In the genomic region with DNA sequence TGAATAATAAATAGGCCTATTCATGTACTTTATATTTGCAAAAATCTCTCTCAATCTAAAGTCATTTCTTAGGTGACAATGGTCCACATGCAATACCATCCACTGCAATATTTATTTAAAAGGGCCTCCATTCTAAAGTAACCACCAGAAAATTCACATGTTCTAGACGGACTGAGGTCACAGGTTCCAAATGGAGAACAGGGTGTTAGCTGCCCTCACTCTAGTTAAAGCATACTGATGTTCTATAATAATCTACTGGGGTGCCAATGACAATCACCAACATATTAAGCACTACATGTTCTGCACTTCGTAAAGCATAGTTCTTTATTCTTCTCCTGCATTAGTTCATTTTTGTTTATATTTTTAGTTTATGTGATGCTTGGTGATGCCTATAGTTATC, we compare ENCODE assay signal across 9 cellular contexts. TPM values are rescaled to one million over a fixed set of nuclear protein-coding genes. Genes with fewer than 3 reads are reported as not detected.
A peak's percentile ranks its signal among the peaks of the same experiment; 100 is the strongest.
DNase-seq lines count a peak whose midpoint lies in the region; ATAC-seq and TF ChIP-seq lines count a peak whose summit lies in the region.
"Had no signal": no experiment of that assay in that cellular context is flagged by ENCODE, and none has a peak within 500 bp of the region (broad histone marks: within the 10 kb centered on the region; RNA-seq: fewer than 3 reads in every experiment).

No MANE protein-coding gene starts in this region.

- no peak for TF ChIP-seq RAD21 in liver (IDR thresholded peaks at IDR 0.05)

- 25% methylated on average over 2 of the region's 2 CpGs for whole genome bisulfite sequencing in right cardiac atrium
- 29% methylated on average over 2 of the region's 2 CpGs for whole genome bisulfite sequencing in liver

- H3K36me3 ChIP-seq in liver (ENCODE audit: control insufficient read depth in 4 of 4, insufficient read depth in 3 of 4, low read depth in 1 of 4, low read length in 3 of 4) = peaks cover 0 to 9% (median 5%) of the 10 kb centered on the region in 4 donors
- H3K36me3 ChIP-seq in uterus = no peaks in the 10 kb centered on the region

- ATAC-seq in right cardiac atrium = no peak
- ATAC-seq in Right ventricle myocardium inferior = no peak
- no peak for ATAC-seq in activated naive CD8-positive, alpha-beta T cell treated with anti-CD3 and anti-CD28 coated beads, Interleukin-2, amount 50 U/mL, for 24 hours
- ATAC-seq in HG03439 (IDR thresholded peaks at IDR 0.05; ENCODE audit: unreplicated experiment) = no peak

- no peak for TF ChIP-seq POLR2A in uterus (IDR thresholded peaks at IDR 0.05)

- H3K27ac ChIP-seq in right cardiac atrium (ENCODE audit: low read length) (no peak overlapping the region), liver (ENCODE audit: low read depth in 1 of 2, low read length in 2 of 2) (no peak overlapping the region), uterus (peak overlapping the region in 1 of 2 donors; percentile 88)

- H3K9me3 ChIP-seq in right cardiac atrium (ENCODE audit: control insufficient read depth, low read length) (no peaks in the 10 kb centered on the region), liver (ENCODE audit: control insufficient read depth in 4 of 4, low read length in 3 of 4) (no peaks in the 10 kb centered on the region), uterus (no peaks in the 10 kb centered on the region)
- H3K9me3 ChIP-seq: testis had no signal

- TF ChIP-seq CTCF in liver (IDR thresholded peaks at IDR 0.05; ENCODE audit: low read depth, low read length, missing input control) = no peak
- no peak for TF ChIP-seq CTCF in uterus (IDR thresholded peaks at IDR 0.05)

- H3K4me1 ChIP-seq in right cardiac atrium (ENCODE audit: control insufficient read depth, insufficient read depth, low read length) = peaks cover 2% of the 10 kb centered on the region
- H3K4me1 ChIP-seq in liver (ENCODE audit: control insufficient read depth in 4 of 4, insufficient read depth in 4 of 4, low read length in 3 of 4) = peaks cover 5 to 24% (median 13%) of the 10 kb centered on the region in 4 donors
- no peaks in the 10 kb centered on the region for H3K4me1 ChIP-seq in uterus

- peak overlapping the region; percentile 95 for H3K27ac Mint-ChIP-seq in activated naive CD8-positive, alpha-beta T cell treated with anti-CD3 and anti-CD28 coated beads, Interleukin-2, amount 50 U/mL, for 24 hours

- peaks cover 36% of the 10 kb centered on the region for H3K36me3 Mint-ChIP-seq in activated naive CD8-positive, alpha-beta T cell treated with anti-CD3 and anti-CD28 coated beads, Interleukin-2, amount 50 U/mL, for 24 hours (ENCODE audit: low read depth)

- H3K4me3 Mint-ChIP-seq in activated naive CD8-positive, alpha-beta T cell treated with anti-CD3 and anti-CD28 coated beads, Interleukin-2, amount 50 U/mL, for 24 hours = peak overlapping the region; percentile 95

- peaks cover 44% of the 10 kb centered on the region for H3K4me1 Mint-ChIP-seq in activated naive CD8-positive, alpha-beta T cell treated with anti-CD3 and anti-CD28 coated beads, Interleukin-2, amount 50 U/mL, for 24 hours

- no peak overlapping the region for H3K9ac ChIP-seq in liver (ENCODE audit: low read depth in 1 of 2, low read length in 2 of 2)

- no peaks in the 10 kb centered on the region for H3K27me3 ChIP-seq in right cardiac atrium (ENCODE audit: control insufficient read depth, insufficient read depth)
- no peaks in the 10 kb centered on the region for H3K27me3 ChIP-seq in liver (ENCODE audit: control insufficient read depth in 4 of 4, insufficient read depth in 4 of 4, low read length in 3 of 4)
- no peaks in the 10 kb centered on the region for H3K27me3 ChIP-seq in uterus
- H3K27me3 ChIP-seq: testis had no signal

- H3K9me3 Mint-ChIP-seq in activated naive CD8-positive, alpha-beta T cell treated with anti-CD3 and anti-CD28 coated beads, Interleukin-2, amount 50 U/mL, for 24 hours = no peaks in the 10 kb centered on the region

- DNase-seq in right cardiac atrium = no peak
- DNase-seq in Right ventricle myocardium inferior (ENCODE audit: missing footprints) = no peak
- DNase-seq in activated naive CD8-positive, alpha-beta T cell treated with anti-CD3 and anti-CD28 coated beads, Interleukin-2, amount 50 U/mL, for 24 hours = no peak
- DNase-seq in uterus = no peak
- no peak for DNase-seq in occipital lobe (lab: John Stamatoyannopoulos, UW)
- DNase-seq in SK-N-DZ (ENCODE audit: low spot score) = no peak
- DNase-seq: testis had no signal

- intact Hi-C loops in right cardiac atrium (cut with DNase I) = no loop called here
- intact Hi-C loops in Right ventricle myocardium inferior (cut with DNase I) = no loop called here
- intact Hi-C loops in uterus (cut with DNase I; ENCODE audit: low total_unique reads) = no loop called here

- H3K27me3 Mint-ChIP-seq in activated naive CD8-positive, alpha-beta T cell treated with anti-CD3 and anti-CD28 coated beads, Interleukin-2, amount 50 U/mL, for 24 hours = no peaks in the 10 kb centered on the region

- H3K4me3 ChIP-seq in right cardiac atrium (ENCODE audit: low read length) = peak overlapping the region; percentile 84
- H3K4me3 ChIP-seq in liver (ENCODE audit: low read depth in 1 of 3, low read length in 3 of 3) = peak overlapping the region; percentile 82 to 96 (median 90)
- H3K4me3 ChIP-seq in uterus = peak overlapping the region; percentile 61 to 90

TF ChIP-seq in liver, 16 proteins besides CTCF, POLR2A, EP300 and RAD21:
- TF ChIP-seq, protein P1, sequence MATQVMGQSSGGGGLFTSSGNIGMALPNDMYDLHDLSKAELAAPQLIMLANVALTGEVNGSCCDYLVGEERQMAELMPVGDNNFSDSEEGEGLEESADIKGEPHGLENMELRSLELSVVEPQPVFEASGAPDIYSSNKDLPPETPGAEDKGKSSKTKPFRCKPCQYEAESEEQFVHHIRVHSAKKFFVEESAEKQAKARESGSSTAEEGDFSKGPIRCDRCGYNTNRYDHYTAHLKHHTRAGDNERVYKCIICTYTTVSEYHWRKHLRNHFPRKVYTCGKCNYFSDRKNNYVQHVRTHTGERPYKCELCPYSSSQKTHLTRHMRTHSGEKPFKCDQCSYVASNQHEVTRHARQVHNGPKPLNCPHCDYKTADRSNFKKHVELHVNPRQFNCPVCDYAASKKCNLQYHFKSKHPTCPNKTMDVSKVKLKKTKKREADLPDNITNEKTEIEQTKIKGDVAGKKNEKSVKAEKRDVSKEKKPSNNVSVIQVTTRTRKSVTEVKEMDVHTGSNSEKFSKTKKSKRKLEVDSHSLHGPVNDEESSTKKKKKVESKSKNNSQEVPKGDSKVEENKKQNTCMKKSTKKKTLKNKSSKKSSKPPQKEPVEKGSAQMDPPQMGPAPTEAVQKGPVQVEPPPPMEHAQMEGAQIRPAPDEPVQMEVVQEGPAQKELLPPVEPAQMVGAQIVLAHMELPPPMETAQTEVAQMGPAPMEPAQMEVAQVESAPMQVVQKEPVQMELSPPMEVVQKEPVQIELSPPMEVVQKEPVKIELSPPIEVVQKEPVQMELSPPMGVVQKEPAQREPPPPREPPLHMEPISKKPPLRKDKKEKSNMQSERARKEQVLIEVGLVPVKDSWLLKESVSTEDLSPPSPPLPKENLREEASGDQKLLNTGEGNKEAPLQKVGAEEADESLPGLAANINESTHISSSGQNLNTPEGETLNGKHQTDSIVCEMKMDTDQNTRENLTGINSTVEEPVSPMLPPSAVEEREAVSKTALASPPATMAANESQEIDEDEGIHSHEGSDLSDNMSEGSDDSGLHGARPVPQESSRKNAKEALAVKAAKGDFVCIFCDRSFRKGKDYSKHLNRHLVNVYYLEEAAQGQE (IDR thresholded peaks at IDR 0.05) = no peak
- TF ChIP-seq TAF1 (conservative IDR thresholded peaks at IDR 0.05) (no peak), YY1 (IDR thresholded peaks at IDR 0.05) (no peak), FOXA1 (IDR thresholded peaks at IDR 0.05) (no peak), FOXA2 (IDR thresholded peaks at IDR 0.05) (no peak), HNF4A (conservative IDR thresholded peaks at IDR 0.05) (no peak), EGR1 (IDR thresholded peaks at IDR 0.05; ENCODE audit: low read depth in 2 of 2) (no peak), HNF4G (IDR thresholded peaks at IDR 0.05) (no peak), GABPA (IDR thresholded peaks at IDR 0.05 in 1 of 2, conservative IDR thresholded peaks at IDR 0.05 in 1 of 2) (no peak)
- TF ChIP-seq, protein P2, sequence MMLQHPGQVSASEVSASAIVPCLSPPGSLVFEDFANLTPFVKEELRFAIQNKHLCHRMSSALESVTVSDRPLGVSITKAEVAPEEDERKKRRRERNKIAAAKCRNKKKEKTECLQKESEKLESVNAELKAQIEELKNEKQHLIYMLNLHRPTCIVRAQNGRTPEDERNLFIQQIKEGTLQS (IDR thresholded peaks at IDR 0.05) = no peak

RNA-seq across cellular contexts. Expression of a gene that starts 1.2 kb away (rescaled TPM):
- total RNA-seq in right cardiac atrium = 10 to 100 TPM; 65.2 to 81.3 (median 74.5) TPM
- 28.7 TPM for polyA plus RNA-seq in right cardiac atrium
- 95.1 TPM for total RNA-seq in Right ventricle myocardium inferior
- total RNA-seq in liver = 10 to 100 TPM; 71.3 to 89.0 TPM
- 10 to 100 TPM; 32.7 to 33.1 TPM for polyA plus RNA-seq in liver
- 100 to 1,000 TPM in 1 of 4 donors, 10 to 100 TPM in 3; 23.8 to 116 (median 69.2) TPM for total RNA-seq in uterus
- 128 TPM for total RNA-seq in occipital lobe
- 51.1 and 54.9 TPM in 2 replicates for polyA plus RNA-seq in SK-N-DZ (2014; cell fraction: cytosol; rRNA removed)
- 25.2 and 51.2 TPM in 2 replicates for polyA plus RNA-seq in SK-N-DZ (2014; cell fraction: nucleus; rRNA removed)
